10 cellular contexts compared by ENCODE assay signal in the genomic region with DNA sequence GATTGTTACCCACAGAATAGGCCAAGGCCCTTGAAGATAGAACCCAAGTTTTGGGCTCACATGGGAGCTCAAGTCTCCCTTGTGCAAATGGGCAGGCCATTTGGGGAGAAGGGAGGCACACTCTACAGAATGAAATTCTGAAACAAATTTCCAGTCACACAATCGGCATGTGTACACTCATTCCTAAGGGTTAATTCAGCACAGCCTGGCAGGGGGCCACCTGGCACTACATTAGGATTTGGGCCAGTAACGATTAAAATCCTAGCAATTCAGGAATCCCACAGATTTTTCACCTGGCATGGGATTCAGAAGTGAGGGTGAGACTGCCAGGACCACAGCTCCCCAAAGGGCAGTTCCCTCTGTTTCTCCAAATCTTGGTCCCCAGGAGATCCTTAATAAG. TPM values are rescaled to one million over a fixed set of nuclear protein-coding genes. Genes with fewer than 3 reads are reported as not detected.
DNase-seq lines count a peak whose midpoint lies in the region; ATAC-seq and TF ChIP-seq lines count a peak whose summit lies in the region.
"Had no signal": no experiment of that assay in that cellular context is flagged by ENCODE, and none has a peak within 500 bp of the region (broad histone marks: within the 10 kb centered on the region; RNA-seq: fewer than 3 reads in every experiment).

No MANE protein-coding gene starts in this region.

- no peak overlapping the region for H3K4me2 ChIP-seq in IMR-90 (ENCODE audit: low read depth, low read length)

- no peak overlapping the region for H3K4me3 Mint-ChIP-seq in CD4-positive, alpha-beta memory T cell
- no peak overlapping the region for H3K4me3 Mint-ChIP-seq in naive thymus-derived CD4-positive, alpha-beta T cell
- H3K4me3 Mint-ChIP-seq in nephron progenitor cell: no peak overlapping the region

- H2AK9ac ChIP-seq in IMR-90 (replicated peaks; ENCODE audit: low read depth, low read length, poor library complexity): peak overlapping the region; percentile 83

- POLR2A ChIA-PET in CD4-positive, alpha-beta memory T cell (lab: Charles Lee; ENCODE audit: partially characterized antibody): interaction anchor here (0.7 to 1.3 kb wide), 3 partner anchors 10 to 90 kb away, joined by 4 to 5 read pairs (median 4); partner anchors contain the start of gene ARHGAP25
- POLR2A ChIA-PET in IMR-90 (lab: Charles Lee; ENCODE audit: unreplicated experiment): no interaction called here
- POLR2A ChIA-PET in naive thymus-derived CD4-positive, alpha-beta T cell (lab: Charles Lee): interaction anchor here (0.7 to 1.3 kb wide), 3 partner anchors 37 to 87 kb away, joined by 3 to 4 read pairs (median 3); no protein-coding TSS in a partner anchor

- H3K14ac ChIP-seq in IMR-90 (replicated peaks; ENCODE audit: low read depth, low read length): peak overlapping the region; percentile 82; the same call in 1 of the 2 replicates

- no peak overlapping the region; the same call in 1 of the 2 replicates for H3K56ac ChIP-seq in IMR-90 (ENCODE audit: extremely low read depth, insufficient read depth, low read length)

- BruUV-seq in IMR-90 (replicated peaks; lab: Mats Ljungman, UMichigan): no TSS peak

- no peak for DNase-seq in CD4-positive, alpha-beta memory T cell
- DNase-seq in IMR-90 (peak; percentile 71), brain microvascular endothelial cell (peak; percentile 39), erythroblast (lab: John Stamatoyannopoulos, UW) (no peak), nephron progenitor cell (no peak), NCI-H187 (lab: John Stamatoyannopoulos, UW) (no peak)
- no peak for DNase-seq in naive thymus-derived CD4-positive, alpha-beta T cell
- DNase-seq: DMS79, NCI-H187 treated with DMSO at 0.1 percent for 48 hours had no signal

- H3K4me1 Mint-ChIP-seq in CD4-positive, alpha-beta memory T cell: peaks cover 35 to 48% (median 38%) of the 10 kb centered on the region in 4 donors
- H3K4me1 Mint-ChIP-seq in naive thymus-derived CD4-positive, alpha-beta T cell: peaks cover 38 to 58% (median 44%) of the 10 kb centered on the region in 7 donors
- H3K4me1 Mint-ChIP-seq in nephron progenitor cell: peaks cover 21% of the 10 kb centered on the region

- peaks cover 62 to 84% of the 10 kb centered on the region in 2 donors for H3K36me3 Mint-ChIP-seq in CD4-positive, alpha-beta memory T cell
- H3K36me3 Mint-ChIP-seq in naive thymus-derived CD4-positive, alpha-beta T cell: peaks cover 0 to 56% (median 44%) of the 10 kb centered on the region in 5 donors
- peaks cover 5% of the 10 kb centered on the region for H3K36me3 Mint-ChIP-seq in nephron progenitor cell (ENCODE audit: low read depth)

- H2BK120ac ChIP-seq in IMR-90 (ENCODE audit: low read depth, low read length): peak overlapping the region; percentile 92

- no peaks in the 10 kb centered on the region for H3K9me3 ChIP-seq in CD4-positive, alpha-beta memory T cell (ENCODE audit: control insufficient read depth in 1 of 2, low read length in 2 of 2)
- no peaks in the 10 kb centered on the region for H3K9me3 ChIP-seq in IMR-90 (ENCODE audit: control insufficient read depth, insufficient read depth, low read length)
- no peaks in the 10 kb centered on the region for H3K9me3 ChIP-seq in naive thymus-derived CD4-positive, alpha-beta T cell (ENCODE audit: control insufficient read depth in 2 of 3, low read length in 3 of 3)

- TF ChIP-seq CTCF in IMR-90 (conservative IDR thresholded peaks at IDR 0.05; ENCODE audit: low read depth, low read length) (no peak), brain microvascular endothelial cell (IDR thresholded peaks at IDR 0.05; ENCODE audit: low read depth, low read length, missing control alignments) (no peak), nephron progenitor cell (IDR thresholded peaks at IDR 0.05) (no peak)

- H4K20me1 ChIP-seq in IMR-90 (ENCODE audit: insufficient read depth, low read length): no peaks in the 10 kb centered on the region

- CTCF ChIA-PET in CD4-positive, alpha-beta memory T cell (lab: Charles Lee; ENCODE audit: partially characterized antibody): interaction anchor here (1.3 to 3.2 kb wide), 2 partner anchors 14 to 73 kb away, joined by 4 to 15 read pairs; no protein-coding TSS in a partner anchor
- CTCF ChIA-PET in IMR-90 (lab: Yijun Ruan, JAX): interaction anchor here (1.0 kb wide), 1 partner anchor 48 kb away, joined by 5 read pairs; no protein-coding TSS in a partner anchor
- CTCF ChIA-PET in naive thymus-derived CD4-positive, alpha-beta T cell (lab: Charles Lee): interaction anchor here (1.1 kb wide), 1 partner anchor 14 kb away, joined by 6 read pairs; no protein-coding TSS in a partner anchor

- H2BK15ac ChIP-seq in IMR-90 (ENCODE audit: low read depth, low read length): peak overlapping the region; percentile 89; the same call in 1 of the 3 replicates

- in situ Hi-C loops in IMR-90 (cut with MboI; ENCODE audit: low sequenced_read_pairs): no loop called here
- in situ Hi-C loops in brain microvascular endothelial cell (cut with HindIII; ENCODE audit: low pct_ligation_motif_present, low sequenced_read_pairs): no loop called here

- peak overlapping the region; percentile 87 for H2BK20ac ChIP-seq in IMR-90 (ENCODE audit: low read depth, low read length)

- H3K4me1 ChIP-seq in CD4-positive, alpha-beta memory T cell (ENCODE audit: insufficient read depth, low read length): peaks cover 24% of the 10 kb centered on the region
- H3K4me1 ChIP-seq in IMR-90 (ENCODE audit: control insufficient read depth, insufficient read depth, low read length): peaks cover 24% of the 10 kb centered on the region
- peaks cover 15 to 19% of the 10 kb centered on the region in 2 donors for H3K4me1 ChIP-seq in naive thymus-derived CD4-positive, alpha-beta T cell (ENCODE audit: control insufficient read depth in 2 of 2, insufficient read depth in 2 of 2, low read length in 2 of 2)

- H2AFZ ChIP-seq in IMR-90 (replicated peaks; ENCODE audit: low read length, poor library complexity): peak overlapping the region; percentile 65

- H3K4me3 ChIP-seq in CD4-positive, alpha-beta memory T cell (ENCODE audit: low read length in 2 of 2): no peak overlapping the region
- no peak overlapping the region for H3K4me3 ChIP-seq in IMR-90 (ENCODE audit: insufficient read depth, low read depth, low read length)
- H3K4me3 ChIP-seq in brain microvascular endothelial cell (ENCODE audit: low read depth, low read length): no peak overlapping the region
- H3K4me3 ChIP-seq in naive thymus-derived CD4-positive, alpha-beta T cell (ENCODE audit: low read length): no peak overlapping the region

- intact Hi-C loops in CD4-positive, alpha-beta memory T cell (cut with micrococcal nuclease): loop anchor here (5.0 kb wide), 2 partner anchors 33 to 58 kb away; no protein-coding TSS in a partner anchor
- intact Hi-C loops in IMR-90 (cut with micrococcal nuclease): no loop called here
- intact Hi-C loops in naive thymus-derived CD4-positive, alpha-beta T cell (cut with micrococcal nuclease): loop anchor here in 1 of 2 donors (5.0 kb wide), 1 partner anchor 358 kb away; the partner anchor contains the start of genes APLF and FBXO48

- peak overlapping the region; percentile 74 for H4K91ac ChIP-seq in IMR-90 (ENCODE audit: insufficient read depth, low read depth, low read length)

- peak overlapping the region; percentile 90; the same call in 1 of the 2 replicates for H2AK5ac ChIP-seq in IMR-90 (ENCODE audit: low read depth, low read length)

- peaks cover 66% of the 10 kb centered on the region for H3K36me3 ChIP-seq in CD4-positive, alpha-beta memory T cell (ENCODE audit: insufficient read depth, low read length)
- no peaks in the 10 kb centered on the region for H3K36me3 ChIP-seq in IMR-90 (ENCODE audit: control insufficient read depth, insufficient read depth, low read length)
- no peaks in the 10 kb centered on the region for H3K36me3 ChIP-seq in brain microvascular endothelial cell (replicated peaks)
- H3K36me3 ChIP-seq in naive thymus-derived CD4-positive, alpha-beta T cell (ENCODE audit: control insufficient read depth in 2 of 3, insufficient read depth in 3 of 3, low read length in 3 of 3): peaks cover 20 to 69% (median 47%) of the 10 kb centered on the region in 3 experiments

- peak; percentile 24; the same call in 1 of the 2 replicates for ATAC-seq in IMR-90 (ENCODE audit: low read depth)
- ATAC-seq in naive thymus-derived CD4-positive, alpha-beta T cell: no peak

- H3K4ac ChIP-seq in IMR-90 (ENCODE audit: low read depth, low read length): peak overlapping the region; percentile 86

- peak overlapping the region; percentile 70; the same call in 1 of the 2 replicates for H3K23ac ChIP-seq in IMR-90 (ENCODE audit: low read depth, low read length)

- peaks cover 0 to 6% of the 10 kb centered on the region in 2 experiments; a peak in 1 of 4 replicates for H3K79me1 ChIP-seq in IMR-90 (ENCODE audit: low read depth in 1 of 2, low read length in 2 of 2)

- H3K27me3 ChIP-seq in CD4-positive, alpha-beta memory T cell (ENCODE audit: insufficient read depth, low read length): no peaks in the 10 kb centered on the region
- H3K27me3 ChIP-seq in IMR-90 (ENCODE audit: control insufficient read depth, insufficient read depth, low read length) (no peaks in the 10 kb centered on the region), brain microvascular endothelial cell (replicated peaks) (no peaks in the 10 kb centered on the region)
- no peaks in the 10 kb centered on the region for H3K27me3 ChIP-seq in naive thymus-derived CD4-positive, alpha-beta T cell (ENCODE audit: control insufficient read depth in 2 of 2, insufficient read depth in 2 of 2, low read length in 2 of 2)

- dilution Hi-C loops in IMR-90 (cut with HindIII; ENCODE audit: low sequenced_read_pairs, unreplicated experiment): no loop called here

- peak overlapping the region; percentile 84; the same call in 1 of the 2 replicates for H3K18ac ChIP-seq in IMR-90 (ENCODE audit: low read depth, low read length)

- WGBS in IMR-90 (ENCODE audit: extremely low coverage in 2 of 2, insufficient read length in 1 of 2), 2 experiments: 20% methylated on average over 2 of the region's 2 CpGs; no CpG with 5 or more reads in 1 of the 2 experiments

- H3K9me1 ChIP-seq in IMR-90 (ENCODE audit: insufficient read depth, low read length): peaks cover 18% of the 10 kb centered on the region

- H3K9me3 Mint-ChIP-seq in CD4-positive, alpha-beta memory T cell: peaks cover 0 to 2% (median 0%) of the 10 kb centered on the region in 8 donors
- H3K9me3 Mint-ChIP-seq in naive thymus-derived CD4-positive, alpha-beta T cell: peaks cover 0 to 4% (median 0%) of the 10 kb centered on the region in 11 donors
- no peaks in the 10 kb centered on the region for H3K9me3 Mint-ChIP-seq in nephron progenitor cell
- H3K9me3 Mint-ChIP-seq: activated T-helper 2 cell treated with anti-CD3 and anti-CD28 coated beads, Interferon-gamma antibody, Interleukin-2, Interleukin-4, amounts not matched to agents 10 μg/mL and 5 μg/mL and 100 μg/mL, durations not matched to agents 14 hours and 24 hours and 36 hours had no signal

- H4K5ac ChIP-seq in IMR-90 (ENCODE audit: low read depth, low read length): peak overlapping the region; percentile 63; the same call in 1 of the 2 replicates

- no peak for TF ChIP-seq RAD21 in IMR-90 (IDR thresholded peaks at IDR 0.05; ENCODE audit: low read length)

- H2BK5ac ChIP-seq in IMR-90 (ENCODE audit: low read depth, low read length, poor library complexity, severe bottlenecking): peak overlapping the region; percentile 83

- no peaks in the 10 kb centered on the region for H3K27me3 Mint-ChIP-seq in CD4-positive, alpha-beta memory T cell
- H3K27me3 Mint-ChIP-seq in naive thymus-derived CD4-positive, alpha-beta T cell: no peaks in the 10 kb centered on the region
- peaks cover 11% of the 10 kb centered on the region for H3K27me3 Mint-ChIP-seq in nephron progenitor cell (ENCODE audit: low read depth, poor library complexity)

- H3K9ac ChIP-seq in IMR-90 (ENCODE audit: low read depth, low read length): no peak overlapping the region

- TF ChIP-seq POLR2A in IMR-90 (IDR thresholded peaks at IDR 0.05; ENCODE audit: low read depth, low read length) (no peak), erythroblast (IDR thresholded peaks at IDR 0.05; ENCODE audit: low read length) (no peak)

- H3K27ac ChIP-seq in CD4-positive, alpha-beta memory T cell (ENCODE audit: low read depth, low read length): no peak overlapping the region
- H3K27ac ChIP-seq in IMR-90 (ENCODE audit: insufficient read depth, low read length) (peak overlapping the region; percentile 6), brain microvascular endothelial cell (no peak overlapping the region)
- H3K27ac ChIP-seq in naive thymus-derived CD4-positive, alpha-beta T cell (ENCODE audit: low read depth, low read length): no peak overlapping the region

- peak overlapping the region in 6 of 7 donors; percentile 42 to 81 (median 68) for H3K27ac Mint-ChIP-seq in CD4-positive, alpha-beta memory T cell
- peak overlapping the region; percentile 34 to 93 (median 83) for H3K27ac Mint-ChIP-seq in naive thymus-derived CD4-positive, alpha-beta T cell
- H3K27ac Mint-ChIP-seq in nephron progenitor cell: no peak overlapping the region
- H3K27ac Mint-ChIP-seq: activated T-helper 2 cell treated with anti-CD3 and anti-CD28 coated beads, Interferon-gamma antibody, Interleukin-2, Interleukin-4, amounts not matched to agents 10 μg/mL and 5 μg/mL and 100 μg/mL, durations not matched to agents 14 hours and 24 hours and 36 hours had no signal

- peak overlapping the region in 1 of 2 experiments; percentile 72; a peak in 3 of 4 replicates for H4K8ac ChIP-seq in IMR-90 (ENCODE audit: low read depth in 2 of 2, low read length in 2 of 2)

RNA-seq across cellular contexts. Expression of gene BMP10, which starts 46.4 kb away (rescaled TPM):
- not detected for total RNA-seq in CD4-positive, alpha-beta memory T cell
- not detected for polyA plus RNA-seq in CD4-positive, alpha-beta memory T cell
- not detected in 2 replicates for total RNA-seq in IMR-90 (2012; rRNA removed)
- polyA plus RNA-seq in IMR-90 (2012; rRNA removed): not detected in 2 replicates
- polyA plus RNA-seq in IMR-90 (2012; cell fraction: cytosol; rRNA removed): not detected in 2 replicates
- polyA plus RNA-seq in IMR-90 (2012; cell fraction: nucleus; rRNA removed; ENCODE audit: low replicate concordance): not detected in 2 replicates
- total RNA-seq in naive thymus-derived CD4-positive, alpha-beta T cell: not detected
- polyA plus RNA-seq in naive thymus-derived CD4-positive, alpha-beta T cell: not detected
- total RNA-seq: activated T-helper 2 cell treated with anti-CD3 and anti-CD28 coated beads, Interferon-gamma antibody, Interleukin-2, Interleukin-4, amounts not matched to agents 10 μg/mL and 5 μg/mL and 100 μg/mL, durations not matched to agents 14 hours and 24 hours and 36 hours had no signal

Comparison
In these comparisons a context has a peak if more than half of its experiments do, and no peak if none do; other contexts are left out.
1. DNase-seq: peak in IMR-90 (single experiment) and brain microvascular endothelial cell (single experiment); none in CD4-positive, alpha-beta memory T cell (0 of 5), naive thymus-derived CD4-positive, alpha-beta T cell (0 of 9), erythroblast (0 of 2), nephron progenitor cell (single experiment) and NCI-H187 (0 of 2).